Comparison of ENCODE assay signal across 14 cellular contexts in genomic region chrX:153061732-153062131, GRCh38. TPM values are rescaled to one million over a fixed set of nuclear protein-coding genes. Genes with fewer than 3 reads are reported as not detected.
DNase-seq lines count a peak whose midpoint lies in the region; ATAC-seq and TF ChIP-seq lines count a peak whose summit lies in the region.
"Had no signal": no experiment of that assay in that cellular context is flagged by ENCODE, and none has a peak within 500 bp of the region (broad histone marks: within the 10 kb centered on the region; RNA-seq: fewer than 3 reads in every experiment).

No MANE protein-coding gene starts in this region.

- peaks cover 15% of the 10 kb centered on the region for H3K4me1 ChIP-seq in ACC112 (ENCODE audit: control insufficient read depth, insufficient read depth, low read length, unreplicated experiment)

- no peaks in the 10 kb centered on the region for H3K36me3 ChIP-seq in ACC112 (ENCODE audit: insufficient read depth, low read length)
- H3K36me3 ChIP-seq: thoracic aorta had no signal

- no peaks in the 10 kb centered on the region for H3K36me3 Mint-ChIP-seq in HFFc6 (ENCODE audit: low read depth)
- no peaks in the 10 kb centered on the region for H3K36me3 Mint-ChIP-seq in activated T-helper 17 cell treated with anti-CD3 and anti-CD28 coated beads, Interleukin-2, amount 50 U/mL, for 72 hours (ENCODE audit: low read depth)

- peak overlapping the region; percentile 66 for H3K27ac ChIP-seq in ACC112 (ENCODE audit: low read depth, low read length)
- H3K27ac ChIP-seq: thoracic aorta had no signal

- no peaks in the 10 kb centered on the region for H3K9me3 Mint-ChIP-seq in HFFc6
- H3K9me3 Mint-ChIP-seq in activated T-helper 17 cell treated with anti-CD3 and anti-CD28 coated beads, Interleukin-2, amount 50 U/mL, for 72 hours: no peaks in the 10 kb centered on the region
- H3K9me3 Mint-ChIP-seq: dendritic cell treated with granulocyte-macrophage colony-stimulating factor and Interleukin-4, amounts not matched to agents 40 ng/mL and 50 ng/mL, for 4 days had no signal

- H3K4me3 ChIP-seq in ACC112 (ENCODE audit: low read depth, low read length) (no peak overlapping the region; the same call in 1 of the 2 replicates), foreskin fibroblast (ENCODE audit: low read depth in 1 of 2, low read length in 2 of 2) (no peak overlapping the region)
- H3K4me3 ChIP-seq: thoracic aorta had no signal

- no peak overlapping the region; the same call in 1 of the 2 replicates for H3K27ac Mint-ChIP-seq in HFFc6
- H3K27ac Mint-ChIP-seq in activated T-helper 17 cell treated with anti-CD3 and anti-CD28 coated beads, Interleukin-2, amount 50 U/mL, for 72 hours: no peak overlapping the region
- H3K27ac Mint-ChIP-seq: dendritic cell treated with granulocyte-macrophage colony-stimulating factor and Interleukin-4, amounts not matched to agents 40 ng/mL and 50 ng/mL, for 4 days had no signal

- peak; percentile 52 for ATAC-seq in activated T-helper 17 cell treated with anti-CD3 and anti-CD28 coated beads, Interleukin-2, amount 50 U/mL, for 72 hours (replicated peaks)
- ATAC-seq in HG02970 (IDR thresholded peaks at IDR 0.05; ENCODE audit: low FRiP score, unreplicated experiment): no peak

- H3K4me1 Mint-ChIP-seq in HFFc6 (ENCODE audit: low read depth): peaks cover 23% of the 10 kb centered on the region
- H3K4me1 Mint-ChIP-seq in activated T-helper 17 cell treated with anti-CD3 and anti-CD28 coated beads, Interleukin-2, amount 50 U/mL, for 72 hours: no peaks in the 10 kb centered on the region

- DNase-seq in HFFc6 (peak; percentile 65), foreskin fibroblast (peak; percentile 27 to 64), epidermal melanocyte (ENCODE audit: insufficient read length, low spot score) (no peak), SK-N-DZ (ENCODE audit: low spot score) (no peak), DMS53 treated with DMSO at 0.1 percent for 48 hours (lab: John Stamatoyannopoulos, UW; ENCODE audit: unreplicated experiment) (no peak)
- DNase-seq: activated CD4-positive, alpha-beta T cell treated with anti-CD3 and anti-CD28 coated beads for 4 hours; activated T-cell treated with anti-CD3 and anti-CD28 coated beads, Interleukin-2, amount 50 U/mL, for 48 hours; DMS153; NCI-H2171 treated with DMSO at 0.1 percent for 48 hours had no signal

- no peak for TF ChIP-seq CTCF in HFFc6 (IDR thresholded peaks at IDR 0.05)
- no peak for TF ChIP-seq CTCF in foreskin fibroblast (IDR thresholded peaks at IDR 0.05; ENCODE audit: low read depth, low read length)

- peaks cover 13% of the 10 kb centered on the region for H3K27me3 Mint-ChIP-seq in HFFc6 (ENCODE audit: insufficient read depth)
- no peaks in the 10 kb centered on the region for H3K27me3 Mint-ChIP-seq in activated T-helper 17 cell treated with anti-CD3 and anti-CD28 coated beads, Interleukin-2, amount 50 U/mL, for 72 hours

- no peaks in the 10 kb centered on the region for H3K79me2 ChIP-seq in ACC112 (ENCODE audit: control insufficient read depth, insufficient read depth, low read length, unreplicated experiment)

- H3K4me3 Mint-ChIP-seq in HFFc6: no peak overlapping the region; the same call in 1 of the 2 replicates
- H3K4me3 Mint-ChIP-seq in activated T-helper 17 cell treated with anti-CD3 and anti-CD28 coated beads, Interleukin-2, amount 50 U/mL, for 72 hours: no peak overlapping the region
- H3K4me3 Mint-ChIP-seq: dendritic cell treated with granulocyte-macrophage colony-stimulating factor and Interleukin-4, amounts not matched to agents 40 ng/mL and 50 ng/mL, for 4 days had no signal

- H3K27me3 ChIP-seq in ACC112 (ENCODE audit: insufficient read depth, low read length): peaks cover 11% of the 10 kb centered on the region; the same call in 1 of the 2 replicates

- H2AFZ ChIP-seq in ACC112 (ENCODE audit: low read length, unreplicated experiment): no peak overlapping the region

RNA-seq across cellular contexts. Expression of gene PNMA3, which starts 5.5 kb away (rescaled TPM):
- not detected for total RNA-seq in HFFc6 (2021; fragmentation: NEBNext Ultra II Directional; extraction: Animal tissue kit (Norgen Biotek cat#: 25700))
- total RNA-seq in activated T-helper 17 cell treated with anti-CD3 and anti-CD28 coated beads, Interleukin-2, amount 50 U/mL, for 72 hours: 1 to 10 TPM; 1.8 to 3.2 TPM
- 0.30 and 0.38 TPM in 2 replicates for polyA plus RNA-seq in SK-N-DZ (2014; cell fraction: cytosol; rRNA removed)
- polyA plus RNA-seq in SK-N-DZ (2014; cell fraction: nucleus; rRNA removed): 0.36 and 0.70 TPM in 2 replicates

RNA-seq across cellular contexts. Expression of gene PNMA6A, which starts 10.5 kb away (rescaled TPM):
- total RNA-seq in HFFc6 (2021; fragmentation: NEBNext Ultra II Directional; extraction: Animal tissue kit (Norgen Biotek cat#: 25700)): under 1 TPM in 3 of 6 experiments, not detected in 3; 0.08 to 0.36 (median 0.09) TPM
- under 1 TPM; 0.28 to 0.37 TPM for total RNA-seq in activated T-helper 17 cell treated with anti-CD3 and anti-CD28 coated beads, Interleukin-2, amount 50 U/mL, for 72 hours
- 0.92 and 1.2 TPM in 2 replicates for polyA plus RNA-seq in SK-N-DZ (2014; cell fraction: cytosol; rRNA removed)
- polyA plus RNA-seq in SK-N-DZ (2014; cell fraction: nucleus; rRNA removed): 0.98 and 1.3 TPM in 2 replicates

Comparison
In these comparisons a context has a peak if more than half of its experiments do, and no peak if none do; other contexts are left out.
1. DNase-seq: peak in HFFc6 (single experiment) and foreskin fibroblast (2 of 2); none in epidermal melanocyte (single experiment), SK-N-DZ (single experiment) and DMS53 treated with DMSO at 0.1 percent for 48 hours (single experiment).